ENCODE assay signal across 4 cellular contexts in genomic region chr22:26951139-26951538, GRCh38.
DNase-seq lines count a peak whose midpoint lies in the region; ATAC-seq and TF ChIP-seq lines count a peak whose summit lies in the region.
"Not testable (repeated sequence)": the region's sequence is repeated elsewhere in the genome, so short reads cannot be mapped to it uniquely, and the experiment has no call there.

No MANE protein-coding gene starts in this region.

- peaks cover 50% of the 10 kb centered on the region for H3K4me1 ChIP-seq in GM23338 (ENCODE audit: insufficient read depth)
- peaks cover 20% of the 10 kb centered on the region for H3K4me1 ChIP-seq in neural progenitor cell

- H3K4me1 Mint-ChIP-seq in GM23338 = peaks cover 53% of the 10 kb centered on the region
- H3K4me1 Mint-ChIP-seq in WTC11 = peaks cover 50% of the 10 kb centered on the region
- H3K4me1 Mint-ChIP-seq in brain = peaks cover 44% of the 10 kb centered on the region
- peaks cover 34% of the 10 kb centered on the region for H3K4me1 Mint-ChIP-seq in neural progenitor cell

- CTCF ChIA-PET in WTC11 (lab: Charles Lee) = interaction anchor here (0.8 to 1.5 kb wide), 4 partner anchors 8 to 272 kb away, joined by 3 to 5 read pairs (median 4); no protein-coding TSS in a partner anchor

- H3K4me2 ChIP-seq in GM23338 = peak overlapping the region; percentile 80; the same call in 1 of the 2 replicates
- not testable (repeated sequence) for H3K4me2 ChIP-seq in neural progenitor cell

- H3K36me3 ChIP-seq in GM23338 (ENCODE audit: insufficient read depth); neural progenitor cell: not testable (repeated sequence)

- not testable (repeated sequence) for H3K36me3 Mint-ChIP-seq in GM23338 (ENCODE audit: low read depth); WTC11; brain; neural progenitor cell

- H3K27me3 Mint-ChIP-seq in GM23338 (ENCODE audit: insufficient read depth, low read depth, poor library complexity) (peaks cover 19% of the 10 kb centered on the region), WTC11 (ENCODE audit: low read depth) (peaks cover 50% of the 10 kb centered on the region), brain (peaks cover 15% of the 10 kb centered on the region)
- not testable (repeated sequence) for H3K27me3 Mint-ChIP-seq in neural progenitor cell (ENCODE audit: insufficient read depth, low read depth)

- H4K20me1 ChIP-seq in GM23338 (replicated peaks; ENCODE audit: insufficient read depth) = not testable (repeated sequence)
- H4K20me1 ChIP-seq in neural progenitor cell (ENCODE audit: low read depth) = peaks cover 16% of the 10 kb centered on the region

- not testable (repeated sequence) for H3K4me3 Mint-ChIP-seq in GM23338, WTC11
- H3K4me3 Mint-ChIP-seq in brain = peak overlapping the region in 1 of 5 experiments; percentile 10
- peak overlapping the region; percentile 30 for H3K4me3 Mint-ChIP-seq in neural progenitor cell

- not testable (repeated sequence) for H3K27ac ChIP-seq in GM23338 (ENCODE audit: low read depth); neural progenitor cell

- not testable (repeated sequence) for ATAC-seq in GM23338, WTC11

- H3F3A ChIP-seq in GM23338 (replicated peaks; ENCODE audit: low read depth) (peaks cover 13% of the 10 kb centered on the region), neural progenitor cell (ENCODE audit: low read depth) (peaks cover 26% of the 10 kb centered on the region)

- H3K79me2 ChIP-seq in GM23338 (replicated peaks; ENCODE audit: insufficient read depth); neural progenitor cell (ENCODE audit: low read depth): not testable (repeated sequence)

- not testable (repeated sequence) for H3K4me3 ChIP-seq in GM23338, neural progenitor cell

- not testable (repeated sequence) for H3K9me3 Mint-ChIP-seq in GM23338, WTC11, brain, neural progenitor cell

- POLR2A ChIA-PET in WTC11 (lab: Charles Lee) = not testable (repeated sequence)

- not testable (repeated sequence) for DNase-seq in GM23338 (ENCODE audit: low spot score); WTC11 (ENCODE audit: low spot score); neural progenitor cell (ENCODE audit: low spot score)

- not testable (repeated sequence) for H3K27ac Mint-ChIP-seq in GM23338, WTC11, neural progenitor cell
- peak overlapping the region in 4 of 5 experiments; percentile 11 to 30 (median 15) for H3K27ac Mint-ChIP-seq in brain

- H3K9ac ChIP-seq in neural progenitor cell = not testable (repeated sequence)

- not testable (repeated sequence) for H3K9me3 ChIP-seq in neural progenitor cell (ENCODE audit: low read depth)

- not testable (repeated sequence) for H3K9me2 ChIP-seq in GM23338 (ENCODE audit: insufficient read depth)

- H3K27me3 ChIP-seq in GM23338 (ENCODE audit: insufficient read depth) (peaks cover 20% of the 10 kb centered on the region), neural progenitor cell (peaks cover 39% of the 10 kb centered on the region)

- not testable (repeated sequence) for TF ChIP-seq CTCF in GM23338 (conservative IDR thresholded peaks at IDR 0.05; ENCODE audit: low read depth in 2 of 2); WTC11 (IDR thresholded peaks at IDR 0.05); brain (conservative IDR thresholded peaks at IDR 0.05); neural progenitor cell (IDR thresholded peaks at IDR 0.05)

- H2AFZ ChIP-seq in GM23338; neural progenitor cell (replicated peaks): not testable (repeated sequence)

TF ChIP-seq in WTC11, 78 proteins besides CTCF, POLR2A, EP300 and RAD21:
- peak; percentile 98 for TF ChIP-seq HMGA2 (CRISPR knock-in tag; IDR thresholded peaks at IDR 0.05)
TF ChIP-seq in WTC11: peak in this region for 1; not testable (repeated sequence) for 77.
